ENCODE assay signal across 8 cellular contexts in genomic region chrX:49922291-49923241, GRCh38. TPM values are rescaled to one million over a fixed set of nuclear protein-coding genes. Genes with fewer than 3 reads are reported as not detected.
DNase-seq lines count a peak whose midpoint lies in the region; ATAC-seq lines count a peak whose summit lies in the region.

Gene CLCN5 (plus strand): TSS chrX:49922596. CDS start chrX:49925299, 2,703 bp downstream.

- POLR2A ChIA-PET in activated CD4-positive, alpha-beta T cell treated with anti-CD3 and anti-CD28 coated beads, Interleukin-2, amount 10 ng/mL, durations not matched to agents 7 days and 5 days (lab: Charles Lee) = no interaction called here

- H3K27me3 Mint-ChIP-seq in activated CD4-positive, alpha-beta T cell treated with anti-CD3 and anti-CD28 coated beads, Interleukin-2, amount 10 ng/mL, durations not matched to agents 7 days and 5 days = no peaks in the 10 kb centered on the region

- peak within 1 kb of the TSS; percentile 74 for H3K4me3 Mint-ChIP-seq in activated CD4-positive, alpha-beta T cell treated with anti-CD3 and anti-CD28 coated beads, Interleukin-2, amount 10 ng/mL, durations not matched to agents 7 days and 5 days

- peaks cover 12% of the 10 kb centered on the region for H3K4me1 Mint-ChIP-seq in activated CD4-positive, alpha-beta T cell treated with anti-CD3 and anti-CD28 coated beads, Interleukin-2, amount 10 ng/mL, durations not matched to agents 7 days and 5 days

- DNase-seq in NCI-H526 (lab: John Stamatoyannopoulos, UW) (peak; percentile 82 to 96), dedifferentiated amniotic fluid mesenchymal stem cell (ENCODE audit: extremely low spot score) (peak; percentile 87), left lobe of liver (ENCODE audit: low spot score) (peak; percentile 95)
- peak; percentile 94 for DNase-seq in activated CD4-positive, alpha-beta T cell treated with anti-CD3 and anti-CD28 coated beads, Interleukin-2, amount 10 ng/mL, durations not matched to agents 7 days and 5 days
- DNase-seq in stimulated activated CD4-positive, alpha-beta T cell treated with anti-CD3 and anti-CD28 coated beads, Interleukin-2, amount 100 ng/mL, for 24 hours = peak; percentile 91

- H3K4me2 ChIP-seq in BLaER1 = peak within 1 kb of the TSS; percentile 80

- peak; percentile 98 for ATAC-seq in GM19328 (IDR thresholded peaks at IDR 0.05; ENCODE audit: unreplicated experiment)
- peak; percentile 93 for ATAC-seq in HG03469 (IDR thresholded peaks at IDR 0.05; ENCODE audit: unreplicated experiment)
- ATAC-seq in left lobe of liver = peak; percentile 94

- H4K20me1 ChIP-seq in BLaER1 = no peaks in the 10 kb centered on the region

- CTCF ChIA-PET in activated CD4-positive, alpha-beta T cell treated with anti-CD3 and anti-CD28 coated beads, Interleukin-2, amount 10 ng/mL, durations not matched to agents 7 days and 5 days (lab: Charles Lee) = no interaction called here

- no peaks in the 10 kb centered on the region for H3K4me1 ChIP-seq in BLaER1

- peaks cover 4% of the 10 kb centered on the region for H3K36me3 Mint-ChIP-seq in activated CD4-positive, alpha-beta T cell treated with anti-CD3 and anti-CD28 coated beads, Interleukin-2, amount 10 ng/mL, durations not matched to agents 7 days and 5 days (ENCODE audit: low read depth)

- peak within 1 kb of the TSS; percentile 78 for H3K27ac Mint-ChIP-seq in activated CD4-positive, alpha-beta T cell treated with anti-CD3 and anti-CD28 coated beads, Interleukin-2, amount 10 ng/mL, durations not matched to agents 7 days and 5 days

- peaks cover 70% of the 10 kb centered on the region for H3K27me3 ChIP-seq in BLaER1

- no peaks in the 10 kb centered on the region for H3K9me3 Mint-ChIP-seq in activated CD4-positive, alpha-beta T cell treated with anti-CD3 and anti-CD28 coated beads, Interleukin-2, amount 10 ng/mL, durations not matched to agents 7 days and 5 days

- peak within 1 kb of the TSS; percentile 72 for H3K4me3 ChIP-seq in BLaER1

- H3K36me3 ChIP-seq in BLaER1 = no peaks in the 10 kb centered on the region

- H3K27ac ChIP-seq in BLaER1 = no peak within 1 kb of the TSS

- H3K9me3 ChIP-seq in BLaER1 = no peaks in the 10 kb centered on the region

- peak within 1 kb of the TSS; percentile 69 for H3K9ac ChIP-seq in BLaER1

RNA-seq across cellular contexts. Expression of gene CLCN5, which starts in this region (rescaled TPM):
- total RNA-seq in activated CD4-positive, alpha-beta T cell treated with anti-CD3 and anti-CD28 coated beads, Interleukin-2, amount 10 ng/mL, durations not matched to agents 7 days and 5 days = 1 to 10 TPM; 3.5 to 3.6 TPM
- total RNA-seq in left lobe of liver = 24.8 TPM
